In the genomic region with DNA sequence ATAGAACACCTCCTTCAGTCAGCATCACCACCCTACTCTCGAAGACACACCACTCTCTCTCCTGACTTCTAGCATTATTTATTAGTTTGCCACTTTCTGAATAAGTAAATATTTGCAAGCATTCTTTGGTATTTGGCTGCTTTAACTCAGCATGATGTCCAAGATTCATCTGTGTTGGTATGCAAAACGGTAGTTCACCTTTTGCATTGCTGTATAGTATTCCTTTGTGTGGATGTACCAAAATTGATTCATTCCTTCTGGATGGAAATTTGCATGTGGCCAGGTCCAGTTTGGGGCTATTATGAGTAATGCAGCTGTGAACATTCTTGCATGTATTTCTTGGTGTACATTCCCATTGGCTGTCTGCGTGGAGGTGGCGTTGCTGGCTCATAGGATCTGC, we compare ENCODE assay signal across 3 cellular contexts.
A peak's percentile ranks its signal among the peaks of the same experiment; 100 is the strongest.
TF ChIP-seq lines count a peak whose summit lies in the region.

No MANE protein-coding gene starts in this region.

TF ChIP-seq in SK-N-SH treated with all-trans-retinoic acid at 6 μM for 48 hours, 23 proteins besides CTCF, POLR2A, EP300 and RAD21:
- TF ChIP-seq PPARA (CRISPR knock-in tag; IDR thresholded peaks at IDR 0.05; ENCODE audit: borderline replicate concordance) (no peak), OSR1 (CRISPR knock-in tag; IDR thresholded peaks at IDR 0.05) (no peak), GLIS3 (CRISPR knock-in tag; IDR thresholded peaks at IDR 0.05) (no peak), TOX (CRISPR knock-in tag; IDR thresholded peaks at IDR 0.05; ENCODE audit: borderline replicate concordance) (no peak), ZNF8 (CRISPR knock-in tag; IDR thresholded peaks at IDR 0.05) (peak; percentile 31; the same call in 1 of the 2 replicates), SNAI2 (CRISPR knock-in tag; IDR thresholded peaks at IDR 0.05) (no peak), BACH2 (CRISPR knock-in tag; IDR thresholded peaks at IDR 0.05; ENCODE audit: borderline replicate concordance) (no peak), ZFP30 (CRISPR knock-in tag; IDR thresholded peaks at IDR 0.05) (no peak)

TF ChIP-seq in SK-N-SH, 30 proteins besides CTCF, POLR2A, EP300 and RAD21:
- TF ChIP-seq JUND (IDR thresholded peaks at IDR 0.05) (no peak), SMC3 (IDR thresholded peaks at IDR 0.05; ENCODE audit: low read depth, low read length) (no peak), CHD2 (IDR thresholded peaks at IDR 0.05; ENCODE audit: low read length, partially characterized antibody) (no peak), FOXJ3 (CRISPR knock-in tag; IDR thresholded peaks at IDR 0.05) (no peak), FOSL2 (IDR thresholded peaks at IDR 0.05; ENCODE audit: borderline replicate concordance, low read depth) (no peak), NRF1 (IDR thresholded peaks at IDR 0.05; ENCODE audit: low read depth, low read length) (no peak), FOXM1 (IDR thresholded peaks at IDR 0.05; ENCODE audit: low read depth) (no peak), YY1 (IDR thresholded peaks at IDR 0.05; ENCODE audit: low read depth) (no peak), MXI1 (IDR thresholded peaks at IDR 0.05; ENCODE audit: low read depth, low read length) (no peak), RXRA (IDR thresholded peaks at IDR 0.05; ENCODE audit: borderline replicate concordance, low read depth) (no peak), SIN3A (IDR thresholded peaks at IDR 0.05; ENCODE audit: borderline replicate concordance, low read depth, low read length) (no peak), TEAD4 (IDR thresholded peaks at IDR 0.05; ENCODE audit: borderline replicate concordance, insufficient read depth) (no peak), RFX5 (IDR thresholded peaks at IDR 0.05; ENCODE audit: low read length) (no peak), TAF1 (IDR thresholded peaks at IDR 0.05; ENCODE audit: borderline replicate concordance, low read depth, low read length) (no peak), GATA2 (CRISPR knock-in tag; IDR thresholded peaks at IDR 0.05) (no peak)
- TF ChIP-seq, protein P1, sequence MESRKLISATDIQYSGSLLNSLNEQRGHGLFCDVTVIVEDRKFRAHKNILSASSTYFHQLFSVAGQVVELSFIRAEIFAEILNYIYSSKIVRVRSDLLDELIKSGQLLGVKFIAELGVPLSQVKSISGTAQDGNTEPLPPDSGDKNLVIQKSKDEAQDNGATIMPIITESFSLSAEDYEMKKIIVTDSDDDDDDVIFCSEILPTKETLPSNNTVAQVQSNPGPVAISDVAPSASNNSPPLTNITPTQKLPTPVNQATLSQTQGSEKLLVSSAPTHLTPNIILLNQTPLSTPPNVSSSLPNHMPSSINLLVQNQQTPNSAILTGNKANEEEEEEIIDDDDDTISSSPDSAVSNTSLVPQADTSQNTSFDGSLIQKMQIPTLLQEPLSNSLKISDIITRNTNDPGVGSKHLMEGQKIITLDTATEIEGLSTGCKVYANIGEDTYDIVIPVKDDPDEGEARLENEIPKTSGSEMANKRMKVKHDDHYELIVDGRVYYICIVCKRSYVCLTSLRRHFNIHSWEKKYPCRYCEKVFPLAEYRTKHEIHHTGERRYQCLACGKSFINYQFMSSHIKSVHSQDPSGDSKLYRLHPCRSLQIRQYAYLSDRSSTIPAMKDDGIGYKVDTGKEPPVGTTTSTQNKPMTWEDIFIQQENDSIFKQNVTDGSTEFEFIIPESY (IDR thresholded peaks at IDR 0.05; ENCODE audit: borderline replicate concordance, low read depth), result no peak
- TF ChIP-seq, protein P2, sequence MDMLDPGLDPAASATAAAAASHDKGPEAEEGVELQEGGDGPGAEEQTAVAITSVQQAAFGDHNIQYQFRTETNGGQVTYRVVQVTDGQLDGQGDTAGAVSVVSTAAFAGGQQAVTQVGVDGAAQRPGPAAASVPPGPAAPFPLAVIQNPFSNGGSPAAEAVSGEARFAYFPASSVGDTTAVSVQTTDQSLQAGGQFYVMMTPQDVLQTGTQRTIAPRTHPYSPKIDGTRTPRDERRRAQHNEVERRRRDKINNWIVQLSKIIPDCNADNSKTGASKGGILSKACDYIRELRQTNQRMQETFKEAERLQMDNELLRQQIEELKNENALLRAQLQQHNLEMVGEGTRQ (IDR thresholded peaks at IDR 0.05; ENCODE audit: borderline replicate concordance, low read depth, low read length), result no peak
- TF ChIP-seq, protein P3, sequence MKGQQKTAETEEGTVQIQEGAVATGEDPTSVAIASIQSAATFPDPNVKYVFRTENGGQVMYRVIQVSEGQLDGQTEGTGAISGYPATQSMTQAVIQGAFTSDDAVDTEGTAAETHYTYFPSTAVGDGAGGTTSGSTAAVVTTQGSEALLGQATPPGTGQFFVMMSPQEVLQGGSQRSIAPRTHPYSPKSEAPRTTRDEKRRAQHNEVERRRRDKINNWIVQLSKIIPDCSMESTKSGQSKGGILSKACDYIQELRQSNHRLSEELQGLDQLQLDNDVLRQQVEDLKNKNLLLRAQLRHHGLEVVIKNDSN (IDR thresholded peaks at IDR 0.05; ENCODE audit: borderline replicate concordance, low read depth), result no peak
- TF ChIP-seq, protein P4, sequence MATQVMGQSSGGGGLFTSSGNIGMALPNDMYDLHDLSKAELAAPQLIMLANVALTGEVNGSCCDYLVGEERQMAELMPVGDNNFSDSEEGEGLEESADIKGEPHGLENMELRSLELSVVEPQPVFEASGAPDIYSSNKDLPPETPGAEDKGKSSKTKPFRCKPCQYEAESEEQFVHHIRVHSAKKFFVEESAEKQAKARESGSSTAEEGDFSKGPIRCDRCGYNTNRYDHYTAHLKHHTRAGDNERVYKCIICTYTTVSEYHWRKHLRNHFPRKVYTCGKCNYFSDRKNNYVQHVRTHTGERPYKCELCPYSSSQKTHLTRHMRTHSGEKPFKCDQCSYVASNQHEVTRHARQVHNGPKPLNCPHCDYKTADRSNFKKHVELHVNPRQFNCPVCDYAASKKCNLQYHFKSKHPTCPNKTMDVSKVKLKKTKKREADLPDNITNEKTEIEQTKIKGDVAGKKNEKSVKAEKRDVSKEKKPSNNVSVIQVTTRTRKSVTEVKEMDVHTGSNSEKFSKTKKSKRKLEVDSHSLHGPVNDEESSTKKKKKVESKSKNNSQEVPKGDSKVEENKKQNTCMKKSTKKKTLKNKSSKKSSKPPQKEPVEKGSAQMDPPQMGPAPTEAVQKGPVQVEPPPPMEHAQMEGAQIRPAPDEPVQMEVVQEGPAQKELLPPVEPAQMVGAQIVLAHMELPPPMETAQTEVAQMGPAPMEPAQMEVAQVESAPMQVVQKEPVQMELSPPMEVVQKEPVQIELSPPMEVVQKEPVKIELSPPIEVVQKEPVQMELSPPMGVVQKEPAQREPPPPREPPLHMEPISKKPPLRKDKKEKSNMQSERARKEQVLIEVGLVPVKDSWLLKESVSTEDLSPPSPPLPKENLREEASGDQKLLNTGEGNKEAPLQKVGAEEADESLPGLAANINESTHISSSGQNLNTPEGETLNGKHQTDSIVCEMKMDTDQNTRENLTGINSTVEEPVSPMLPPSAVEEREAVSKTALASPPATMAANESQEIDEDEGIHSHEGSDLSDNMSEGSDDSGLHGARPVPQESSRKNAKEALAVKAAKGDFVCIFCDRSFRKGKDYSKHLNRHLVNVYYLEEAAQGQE (IDR thresholded peaks at IDR 0.05; ENCODE audit: low read depth, low read length), result no peak
- TF ChIP-seq, protein P5, sequence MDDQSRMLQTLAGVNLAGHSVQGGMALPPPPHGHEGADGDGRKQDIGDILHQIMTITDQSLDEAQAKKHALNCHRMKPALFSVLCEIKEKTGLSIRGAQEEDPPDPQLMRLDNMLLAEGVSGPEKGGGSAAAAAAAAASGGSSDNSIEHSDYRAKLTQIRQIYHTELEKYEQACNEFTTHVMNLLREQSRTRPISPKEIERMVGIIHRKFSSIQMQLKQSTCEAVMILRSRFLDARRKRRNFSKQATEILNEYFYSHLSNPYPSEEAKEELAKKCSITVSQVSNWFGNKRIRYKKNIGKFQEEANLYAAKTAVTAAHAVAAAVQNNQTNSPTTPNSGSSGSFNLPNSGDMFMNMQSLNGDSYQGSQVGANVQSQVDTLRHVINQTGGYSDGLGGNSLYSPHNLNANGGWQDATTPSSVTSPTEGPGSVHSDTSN (IDR thresholded peaks at IDR 0.05), result no peak

TF ChIP-seq in K562, 482 proteins besides CTCF, POLR2A, EP300 and RAD21:
- TF ChIP-seq RBM25 (IDR thresholded peaks at IDR 0.05; ENCODE audit: low read depth, low read length, severe bottlenecking) (peak; percentile 75), ZNF146 (CRISPR knock-in tag; IDR thresholded peaks at IDR 0.05; ENCODE audit: unreplicated experiment) (peak; percentile 91), SMAD1 (IDR thresholded peaks at IDR 0.05; ENCODE audit: low read depth, low read length, partially characterized antibody) (no peak), SP2 (IDR thresholded peaks at IDR 0.05; ENCODE audit: extremely low read depth, low read depth, low read length, poor library complexity, severe bottlenecking) (no peak), ZNF57 (CRISPR knock-in tag; IDR thresholded peaks at IDR 0.05) (no peak)
- TF ChIP-seq, protein P6, sequence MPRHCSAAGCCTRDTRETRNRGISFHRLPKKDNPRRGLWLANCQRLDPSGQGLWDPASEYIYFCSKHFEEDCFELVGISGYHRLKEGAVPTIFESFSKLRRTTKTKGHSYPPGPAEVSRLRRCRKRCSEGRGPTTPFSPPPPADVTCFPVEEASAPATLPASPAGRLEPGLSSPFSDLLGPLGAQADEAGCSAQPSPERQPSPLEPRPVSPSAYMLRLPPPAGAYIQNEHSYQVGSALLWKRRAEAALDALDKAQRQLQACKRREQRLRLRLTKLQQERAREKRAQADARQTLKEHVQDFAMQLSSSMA (CRISPR knock-in tag; IDR thresholded peaks at IDR 0.05), result no peak
